Comparison of ENCODE assay signal across 9 cellular contexts in genomic region chr13:94967183-94968039, GRCh38.
DNase-seq lines count a peak whose midpoint lies in the region; ATAC-seq, FAIRE-seq and TF ChIP-seq lines count a peak whose summit lies in the region.
"Had no signal": no experiment of that assay in that cellular context is flagged by ENCODE, and none has a peak within 500 bp of the region (broad histone marks: within the 10 kb centered on the region; RNA-seq: fewer than 3 reads in every experiment).

No MANE protein-coding gene starts in this region.

- SMC1A ChIA-PET in GM12878 (lab: Charles Lee; ENCODE audit: uncharacterized antibody, unreplicated experiment): interaction anchor here (0.8 kb wide), 2 partner anchors 12 to 21 kb away, joined by 3 read pairs; no protein-coding TSS in a partner anchor

- POLR2A ChIA-PET in GM12878 (lab: Charles Lee): no interaction called here

- RAD21 ChIA-PET in GM12878 (lab: Charles Lee; ENCODE audit: unreplicated experiment): no interaction called here

- no TSS peak for BruUV-seq in GM12878 (replicated peaks; lab: Mats Ljungman, UMichigan)

- WGBS in GM12878 (ENCODE audit: insufficient coverage, insufficient replicate concordance, low lambda C conversion rate, missing lambda C conversion rate): 7% methylated on average over 56 of the region's 61 CpGs
- 6% methylated on average over 20 of the region's 61 CpGs for WGBS in right lobe of liver (ENCODE audit: insufficient coverage, low coverage, low lambda C conversion rate, missing lambda C conversion rate)
- 5 to 9% (median 6%) methylated on average over 37 to 61 of the region's 61 CpGs for WGBS in stomach, 5 donors

- intact Hi-C loops in GM12878 (cut with micrococcal nuclease; ENCODE audit: unreplicated experiment) (no loop called here), right lobe of liver (cut with DNase I) (no loop called here), stomach (cut with DNase I; ENCODE audit: low total_unique reads) (no loop called here), uterus (cut with DNase I; ENCODE audit: low total_unique reads) (no loop called here)

- H2AFZ ChIP-seq in GM12878 (ENCODE audit: control insufficient read depth, low read depth, low read length): no peak overlapping the region

- CTCF ChIA-PET in GM12878 (lab: Yijun Ruan, JAX): interaction anchor here (0.6 kb wide), 1 partner anchor 417 kb away, joined by 4 read pairs; no protein-coding TSS in a partner anchor

- TF ChIP-seq POLR2A in GM12878 (IDR thresholded peaks at IDR 0.05; ENCODE audit: low read depth, low read length) (no peak), right lobe of liver (IDR thresholded peaks at IDR 0.05) (no peak), stomach (IDR thresholded peaks at IDR 0.05) (no peak), uterus (IDR thresholded peaks at IDR 0.05) (no peak)

- FAIRE-seq in GM12878 (lab: Jason Lieb, UNC): no peak

- in situ Hi-C loops in GM12878 (cut with MboI): no loop called here

- H3K4me3 ChIP-seq in GM12878: no peak overlapping the region
- no peak overlapping the region for H3K4me3 ChIP-seq in right lobe of liver
- H3K4me3 ChIP-seq in stomach: peak overlapping the region; percentile 32 to 51 (median 33)
- H3K4me3 ChIP-seq in uterus: peak overlapping the region in 1 of 2 donors; percentile 14
- H3K4me3 ChIP-seq: BLaER1 treated with 17β-estradiol and CSF1 and Interleukin-3, amounts not matched to agents 10 nM and 100 nM had no signal

- H3K27ac ChIP-seq in GM12878 (ENCODE audit: control insufficient read depth, insufficient read depth) (no peak overlapping the region), right lobe of liver (no peak overlapping the region), stomach (peak overlapping the region in 3 of 5 donors; percentile 53 to 62 (median 60)), uterus (no peak overlapping the region)
- H3K27ac ChIP-seq: BLaER1 treated with 17β-estradiol and CSF1 and Interleukin-3, amounts not matched to agents 10 nM and 100 nM had no signal

- no peaks in the 10 kb centered on the region for H3K79me2 ChIP-seq in GM12878 (ENCODE audit: control insufficient read depth, insufficient read depth, low read length)

- TF ChIP-seq EP300 in GM12878 (IDR thresholded peaks at IDR 0.05; ENCODE audit: borderline replicate concordance in 1 of 2, control insufficient read depth in 1 of 2, low read depth in 2 of 2, low read length in 2 of 2) (no peak), stomach (IDR thresholded peaks at IDR 0.05) (no peak)

- H3K27me3 ChIP-seq in GM12878 (replicated peaks in 1 of 2; ENCODE audit: control insufficient read depth in 2 of 2, insufficient read depth in 2 of 2, low read length in 1 of 2) (peaks cover 0 to 14% of the 10 kb centered on the region in 2 experiments; a peak in 2 of 4 replicates), right lobe of liver (peaks cover 3 to 18% of the 10 kb centered on the region in 2 donors), stomach (peaks cover 0 to 91% (median 26%) of the 10 kb centered on the region in 3 donors), uterus (peaks cover 0 to 16% of the 10 kb centered on the region in 2 donors)

- H3K4me1 ChIP-seq in GM12878 (ENCODE audit: control insufficient read depth, insufficient read depth, low read length): no peaks in the 10 kb centered on the region
- H3K4me1 ChIP-seq in right lobe of liver: peaks cover 0 to 12% (median 0%) of the 10 kb centered on the region in 4 donors
- H3K4me1 ChIP-seq in stomach: peaks cover 9 to 20% (median 17%) of the 10 kb centered on the region in 4 donors
- H3K4me1 ChIP-seq in uterus: no peaks in the 10 kb centered on the region
- H3K4me1 ChIP-seq: BLaER1 treated with 17β-estradiol and CSF1 and Interleukin-3, amounts not matched to agents 10 nM and 100 nM had no signal

- DNase-seq in NCI-H1436 (lab: John Stamatoyannopoulos, UW) (peak; percentile 16), NCI-H1436 treated with DMSO at 0.1 percent for 48 hours (lab: John Stamatoyannopoulos, UW) (no peak), HK-2 (ENCODE audit: unreplicated experiment) (peak; percentile 8), GM12878 (ENCODE audit: low read depth, low spot score) (no peak), right lobe of liver (peak in 1 of 3 donors; percentile 21), stomach (peak; percentile 29), GDM1 (lab: John Stamatoyannopoulos, UW) (no peak), uterus (no peak)

- H3K36me3 ChIP-seq in GM12878 (ENCODE audit: control insufficient read depth in 2 of 2, insufficient read depth in 2 of 2, low read length in 1 of 2) (no peaks in the 10 kb centered on the region), right lobe of liver (no peaks in the 10 kb centered on the region), stomach (no peaks in the 10 kb centered on the region), uterus (no peaks in the 10 kb centered on the region)
- H3K36me3 ChIP-seq: BLaER1 treated with 17β-estradiol and CSF1 and Interleukin-3, amounts not matched to agents 10 nM and 100 nM had no signal

- H3K9me3 ChIP-seq in GM12878 (replicated peaks; ENCODE audit: control insufficient read depth, insufficient read depth, low read length) (no peaks in the 10 kb centered on the region), right lobe of liver (no peaks in the 10 kb centered on the region), stomach (no peaks in the 10 kb centered on the region), uterus (no peaks in the 10 kb centered on the region)

- H4K20me1 ChIP-seq in GM12878 (ENCODE audit: control insufficient read depth, insufficient read depth): no peaks in the 10 kb centered on the region
- H4K20me1 ChIP-seq: BLaER1 treated with 17β-estradiol and CSF1 and Interleukin-3, amounts not matched to agents 10 nM and 100 nM had no signal

- ATAC-seq in GM12878 (peak; percentile 68), right lobe of liver (peak in 3 of 4 donors; percentile 28 to 52 (median 46))

- no peak for TF ChIP-seq RAD21 in GM12878 (IDR thresholded peaks at IDR 0.05; ENCODE audit: insufficient read depth, low read depth, low read length)

- no peak for TF ChIP-seq CTCF in GM12878 (IDR thresholded peaks at IDR 0.05 in 2 of 3, conservative IDR thresholded peaks at IDR 0.05 in 1 of 3; ENCODE audit: control insufficient read depth in 2 of 3, extremely low read depth in 1 of 3, insufficient read depth in 1 of 3, low read depth in 3 of 3, low read length in 3 of 3)
- no peak for TF ChIP-seq CTCF in right lobe of liver (IDR thresholded peaks at IDR 0.05)
- no peak for TF ChIP-seq CTCF in stomach (IDR thresholded peaks at IDR 0.05)
- TF ChIP-seq CTCF in uterus (IDR thresholded peaks at IDR 0.05): no peak

- no peak overlapping the region for H3K9ac ChIP-seq in GM12878 (ENCODE audit: control insufficient read depth, insufficient read depth, low read length)
- H3K9ac ChIP-seq: BLaER1 treated with 17β-estradiol and CSF1 and Interleukin-3, amounts not matched to agents 10 nM and 100 nM had no signal

- no peak overlapping the region for H3K4me2 ChIP-seq in GM12878 (ENCODE audit: control insufficient read depth, insufficient read depth)
- H3K4me2 ChIP-seq: BLaER1 treated with 17β-estradiol and CSF1 and Interleukin-3, amounts not matched to agents 10 nM and 100 nM had no signal

TF ChIP-seq in GM12878, 131 proteins besides CTCF, POLR2A, EP300 and RAD21:
- no peak for TF ChIP-seq FOS (IDR thresholded peaks at IDR 0.05; ENCODE audit: borderline replicate concordance, extremely low read depth, insufficient read length)
- TF ChIP-seq CBX5 (IDR thresholded peaks at IDR 0.05; ENCODE audit: low read depth): no peak
- no peak for TF ChIP-seq NFIC (IDR thresholded peaks at IDR 0.05; ENCODE audit: low read depth, low read length)
- TF ChIP-seq SP1 (IDR thresholded peaks at IDR 0.05; ENCODE audit: low read depth, low read length): no peak
- TF ChIP-seq BCLAF1 (IDR thresholded peaks at IDR 0.05): no peak
- TF ChIP-seq SMAD5 (IDR thresholded peaks at IDR 0.05; ENCODE audit: low read depth): no peak
- no peak for TF ChIP-seq CHD2 (IDR thresholded peaks at IDR 0.05; ENCODE audit: borderline replicate concordance, low read depth, low read length)
- TF ChIP-seq SMARCA5 (IDR thresholded peaks at IDR 0.05): no peak
- no peak for TF ChIP-seq WRNIP1 (IDR thresholded peaks at IDR 0.05; ENCODE audit: borderline replicate concordance, low read depth, low read length)
- TF ChIP-seq TCF7 (IDR thresholded peaks at IDR 0.05; ENCODE audit: borderline replicate concordance): no peak
- TF ChIP-seq CBX3 (IDR thresholded peaks at IDR 0.05; ENCODE audit: borderline replicate concordance, low read depth): no peak
- no peak for TF ChIP-seq POU2F2 (IDR thresholded peaks at IDR 0.05; ENCODE audit: borderline replicate concordance, low read depth, low read length)

Comparison
In these comparisons a context has a peak if more than half of its experiments do, and no peak if none do; other contexts are left out.
1. DNase-seq: peak in NCI-H1436 (single experiment), HK-2 (single experiment) and stomach (single experiment); none in NCI-H1436 treated with DMSO at 0.1 percent for 48 hours (single experiment), GM12878 (single experiment), GDM1 (single experiment) and uterus (0 of 2).
2. H3K27ac ChIP-seq: peak in stomach (3 of 5); none in GM12878 (single experiment), right lobe of liver (0 of 3) and uterus (0 of 2).
3. H3K4me3 ChIP-seq: peak in stomach (4 of 4); none in GM12878 (single experiment) and right lobe of liver (0 of 3).